In genomic region chr1:54220004-54220811, GRCh38 we compare ENCODE assay signal across 8 cellular contexts. TPM values are rescaled to one million over a fixed set of nuclear protein-coding genes. Genes with fewer than 3 reads are reported as not detected.
DNase-seq lines count a peak whose midpoint lies in the region; ATAC-seq lines count a peak whose summit lies in the region.

No MANE protein-coding gene starts in this region.

- H3K4me1 Mint-ChIP-seq in activated T-cell treated with anti-CD3 and anti-CD28 coated beads, Interleukin-2, amount 50 U/mL, for 72 hours (ENCODE audit: low read depth), result no peaks in the 10 kb centered on the region

- no peaks in the 10 kb centered on the region for H3K9me3 Mint-ChIP-seq in activated T-cell treated with anti-CD3 and anti-CD28 coated beads, Interleukin-2, amount 50 U/mL, for 72 hours

- H3K4me3 Mint-ChIP-seq in activated T-cell treated with anti-CD3 and anti-CD28 coated beads, Interleukin-2, amount 50 U/mL, for 72 hours, result no peak overlapping the region

- peak overlapping the region; percentile 51 for H3K27ac Mint-ChIP-seq in activated T-cell treated with anti-CD3 and anti-CD28 coated beads, Interleukin-2, amount 50 U/mL, for 72 hours

- H3K4me1 ChIP-seq in mesodermal cell (ENCODE audit: control insufficient read depth, insufficient read depth, low read length, poor library complexity, severe bottlenecking), result peaks cover 22% of the 10 kb centered on the region
- no peaks in the 10 kb centered on the region for H3K4me1 ChIP-seq in urinary bladder (ENCODE audit: insufficient read depth)

- no peaks in the 10 kb centered on the region for H3K9me3 ChIP-seq in mesodermal cell (ENCODE audit: control insufficient read depth, low read length)

- H3K27ac ChIP-seq in cingulate gyrus (ENCODE audit: low read depth, low read length), result peak overlapping the region; percentile 63
- H3K27ac ChIP-seq in mesodermal cell (ENCODE audit: low read depth, low read length, severe bottlenecking), result peak overlapping the region; percentile 54
- H3K27ac ChIP-seq in urinary bladder (ENCODE audit: low read depth), result peak overlapping the region; percentile 65

- H3K4me3 ChIP-seq in mesodermal cell (ENCODE audit: extremely low read depth, insufficient read depth, low read length, poor library complexity, severe bottlenecking) (no peak overlapping the region), urinary bladder (ENCODE audit: low read depth, low read length) (no peak overlapping the region)

- 83 to 84% methylated on average over 13 to 16 of the region's 18 CpGs for WGBS in mesodermal cell (ENCODE audit: insufficient coverage in 2 of 2), 2 experiments
- 25% methylated on average over 18 of the region's 18 CpGs for WGBS in urinary bladder

- ATAC-seq in activated T-cell treated with anti-CD3 and anti-CD28 coated beads, Interleukin-2, amount 50 U/mL, for 72 hours (replicated peaks in 1 of 2), result no peak
- ATAC-seq in GM21786 (IDR thresholded peaks at IDR 0.05; ENCODE audit: unreplicated experiment) (no peak), GM19463 (IDR thresholded peaks at IDR 0.05; ENCODE audit: unreplicated experiment) (no peak)

- H3K27me3 Mint-ChIP-seq in activated T-cell treated with anti-CD3 and anti-CD28 coated beads, Interleukin-2, amount 50 U/mL, for 72 hours (ENCODE audit: low read depth), result no peaks in the 10 kb centered on the region

- DNase-seq in activated T-cell treated with anti-CD3 and anti-CD28 coated beads, Interleukin-2, amount 50 U/mL, for 72 hours, result no peak
- DNase-seq in activated T-cell treated with anti-CD3 and anti-CD28 coated beads, Interleukin-2, amount 50 U/mL, for 1 hour, result no peak
- DNase-seq in COLO829 (ENCODE audit: low spot score), result no peak

- H3K36me3 Mint-ChIP-seq in activated T-cell treated with anti-CD3 and anti-CD28 coated beads, Interleukin-2, amount 50 U/mL, for 72 hours (ENCODE audit: insufficient read depth in 2 of 2), result peaks cover 7 to 18% of the 10 kb centered on the region in 2 donors

- H3K36me3 ChIP-seq in mesodermal cell (ENCODE audit: control insufficient read depth, insufficient read depth, low read length) (peaks cover 45% of the 10 kb centered on the region), urinary bladder (ENCODE audit: insufficient read depth) (peaks cover 7% of the 10 kb centered on the region)

RNA-seq across cellular contexts. Expression of gene MRPL37, which starts 20.2 kb away (rescaled TPM):
- 100 to 1,000 TPM; 150 to 166 TPM for total RNA-seq in activated T-cell treated with anti-CD3 and anti-CD28 coated beads, Interleukin-2, amount 50 U/mL, for 72 hours
- polyA plus RNA-seq in mesodermal cell (2013, experiment 1 of 2), result 93.4 TPM
- 83.6 TPM for polyA plus RNA-seq in mesodermal cell (2013, experiment 2 of 2)
- 18.8 TPM for total RNA-seq in urinary bladder
- 48.9 TPM for polyA plus RNA-seq in urinary bladder

RNA-seq across cellular contexts. Expression of gene CYB5RL, which starts 20.4 kb away (rescaled TPM):
- 10 to 100 TPM in 1 of 2 donors, 1 to 10 TPM in 1; 8.4 to 14.0 TPM for total RNA-seq in activated T-cell treated with anti-CD3 and anti-CD28 coated beads, Interleukin-2, amount 50 U/mL, for 72 hours
- 5.1 TPM for polyA plus RNA-seq in mesodermal cell (2013, experiment 1 of 2)
- polyA plus RNA-seq in mesodermal cell (2013, experiment 2 of 2), result 5.7 TPM
- 6.6 TPM for total RNA-seq in urinary bladder
- 3.8 TPM for polyA plus RNA-seq in urinary bladder
